ENCODE assay signal across 10 cellular contexts in the genomic region with DNA sequence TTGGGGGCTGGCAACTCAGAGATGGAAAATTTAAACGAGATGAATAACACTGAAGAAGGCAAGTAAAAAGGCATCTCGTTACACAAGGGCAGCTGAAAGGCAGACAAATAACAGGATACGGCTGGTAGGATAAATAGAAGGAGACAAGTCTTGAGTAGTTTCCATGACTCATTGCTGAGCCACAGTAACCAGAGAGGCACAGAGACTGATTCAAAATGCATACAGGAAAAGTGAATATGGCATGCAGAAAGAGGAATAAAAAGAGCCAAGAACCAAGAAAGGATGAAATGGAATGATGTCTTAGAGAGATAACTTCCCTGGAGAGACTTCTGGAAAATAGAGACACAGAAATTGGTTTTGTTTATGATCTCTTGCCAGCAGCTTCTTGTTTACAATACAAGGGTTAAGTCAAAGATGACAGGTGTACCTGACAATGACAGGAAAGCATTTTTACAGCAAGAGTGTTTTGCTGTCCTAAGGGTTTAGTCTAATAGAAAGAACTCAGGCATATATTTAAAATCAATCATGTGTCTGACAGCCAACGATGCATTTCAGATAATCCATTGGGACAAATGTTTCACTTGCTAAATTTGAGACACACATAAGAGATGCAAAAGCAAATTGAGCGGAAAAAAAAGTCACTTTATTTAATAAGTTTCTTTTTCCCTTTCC.
DNase-seq lines count a peak whose midpoint lies in the region; ATAC-seq and TF ChIP-seq lines count a peak whose summit lies in the region.
"Had no signal": no experiment of that assay in that cellular context is flagged by ENCODE, and none has a peak within 500 bp of the region (broad histone marks: within the 10 kb centered on the region; RNA-seq: fewer than 3 reads in every experiment).

No MANE protein-coding gene starts in this region.

- H3K4me1 ChIP-seq in body of pancreas (peaks cover 27% of the 10 kb centered on the region), osteoblast (ENCODE audit: insufficient read depth, low read length) (peaks cover 37% of the 10 kb centered on the region), uterus (no peaks in the 10 kb centered on the region), upper lobe of right lung (no peaks in the 10 kb centered on the region)
- H3K4me1 ChIP-seq: testis had no signal

- H3K27me3 ChIP-seq in body of pancreas (no peaks in the 10 kb centered on the region), osteoblast (ENCODE audit: insufficient read depth, low read length) (no peaks in the 10 kb centered on the region), uterus (no peaks in the 10 kb centered on the region), upper lobe of right lung (no peaks in the 10 kb centered on the region)
- H3K27me3 ChIP-seq: testis had no signal

- H3K4me3 ChIP-seq in body of pancreas (no peak overlapping the region), osteoblast (ENCODE audit: insufficient read depth, low read length) (peak overlapping the region; percentile 31), uterus (no peak overlapping the region), upper lobe of right lung (no peak overlapping the region)
- H3K4me3 ChIP-seq: testis had no signal

- DNase-seq in GM04504 (ENCODE audit: low read depth), result peak; percentile 55
- DNase-seq in NCI-H187 treated with DMSO at 0.1 percent for 48 hours (lab: John Stamatoyannopoulos, UW), result peak; percentile 47
- no peak for DNase-seq in body of pancreas
- peak; percentile 30 for DNase-seq in osteoblast (ENCODE audit: insufficient read length, low spot score, missing footprints)
- no peak for DNase-seq in activated T-helper 2 cell treated with anti-CD3 and anti-CD28 coated beads, Interferon-gamma antibody, Interleukin-2, Interleukin-4, amounts not matched to agents 10 μg/mL and 5 μg/mL and 100 μg/mL, durations not matched to agents 14 hours and 24 hours and 36 hours (ENCODE audit: low spot score)
- no peak for DNase-seq in NCI-H146 (lab: John Stamatoyannopoulos, UW)
- DNase-seq in uterus, result no peak
- no peak for DNase-seq in upper lobe of right lung
- DNase-seq: T-helper 9 cell, testis had no signal

- 25 to 31% methylated on average over 5 of the region's 5 CpGs for WGBS in body of pancreas, 2 donors

- no peaks in the 10 kb centered on the region for H3K79me2 ChIP-seq in osteoblast (ENCODE audit: insufficient read depth, low read length)

- H3K4me3 Mint-ChIP-seq in activated T-helper 2 cell treated with anti-CD3 and anti-CD28 coated beads, Interferon-gamma antibody, Interleukin-2, Interleukin-4, amounts not matched to agents 10 μg/mL and 5 μg/mL and 100 μg/mL, durations not matched to agents 14 hours and 24 hours and 36 hours (ENCODE audit: low read depth), result no peak overlapping the region

- no peaks in the 10 kb centered on the region for H4K20me1 ChIP-seq in osteoblast (ENCODE audit: insufficient read depth, low read length)

- H3K27ac Mint-ChIP-seq in activated T-helper 2 cell treated with anti-CD3 and anti-CD28 coated beads, Interferon-gamma antibody, Interleukin-2, Interleukin-4, amounts not matched to agents 10 μg/mL and 5 μg/mL and 100 μg/mL, durations not matched to agents 14 hours and 24 hours and 36 hours, result no peak overlapping the region

- H2AFZ ChIP-seq in osteoblast (ENCODE audit: low read length), result no peak overlapping the region

- H3K4me1 Mint-ChIP-seq in activated T-helper 2 cell treated with anti-CD3 and anti-CD28 coated beads, Interferon-gamma antibody, Interleukin-2, Interleukin-4, amounts not matched to agents 10 μg/mL and 5 μg/mL and 100 μg/mL, durations not matched to agents 14 hours and 24 hours and 36 hours (ENCODE audit: low read depth), result peaks cover 8% of the 10 kb centered on the region

- H3K27ac ChIP-seq in body of pancreas (peak overlapping the region in 3 of 4 donors; percentile 2 to 14 (median 5)), osteoblast (ENCODE audit: low read depth, low read length) (peak overlapping the region; percentile 98), uterus (no peak overlapping the region), upper lobe of right lung (no peak overlapping the region)
- H3K27ac ChIP-seq: testis had no signal

- no peak for TF ChIP-seq POLR2A in body of pancreas (IDR thresholded peaks at IDR 0.05)
- TF ChIP-seq POLR2A in uterus (IDR thresholded peaks at IDR 0.05), result no peak

- H3K36me3 ChIP-seq in body of pancreas (replicated peaks in 1 of 2; ENCODE audit: insufficient read depth in 1 of 2, low read depth in 2 of 2) (no peaks in the 10 kb centered on the region), osteoblast (ENCODE audit: insufficient read depth, low read length) (no peaks in the 10 kb centered on the region), uterus (no peaks in the 10 kb centered on the region), upper lobe of right lung (no peaks in the 10 kb centered on the region)

- TF ChIP-seq CTCF in body of pancreas (IDR thresholded peaks at IDR 0.05) (no peak), osteoblast (IDR thresholded peaks at IDR 0.05; ENCODE audit: extremely low read depth, low read depth, low read length) (no peak), uterus (IDR thresholded peaks at IDR 0.05) (no peak), upper lobe of right lung (IDR thresholded peaks at IDR 0.05) (no peak)

- no peaks in the 10 kb centered on the region for H3K36me3 Mint-ChIP-seq in activated T-helper 2 cell treated with anti-CD3 and anti-CD28 coated beads, Interferon-gamma antibody, Interleukin-2, Interleukin-4, amounts not matched to agents 10 μg/mL and 5 μg/mL and 100 μg/mL, durations not matched to agents 14 hours and 24 hours and 36 hours (ENCODE audit: low read depth)

- H3K9me3 ChIP-seq in body of pancreas (no peaks in the 10 kb centered on the region), osteoblast (ENCODE audit: low read depth, low read length) (no peaks in the 10 kb centered on the region), uterus (no peaks in the 10 kb centered on the region), upper lobe of right lung (no peaks in the 10 kb centered on the region)
- H3K9me3 ChIP-seq: testis had no signal

- ATAC-seq in body of pancreas, result no peak
- ATAC-seq in upper lobe of right lung, result no peak

- no peaks in the 10 kb centered on the region for H3K9me3 Mint-ChIP-seq in activated T-helper 2 cell treated with anti-CD3 and anti-CD28 coated beads, Interferon-gamma antibody, Interleukin-2, Interleukin-4, amounts not matched to agents 10 μg/mL and 5 μg/mL and 100 μg/mL, durations not matched to agents 14 hours and 24 hours and 36 hours

- peaks cover 2% of the 10 kb centered on the region for H3K27me3 Mint-ChIP-seq in activated T-helper 2 cell treated with anti-CD3 and anti-CD28 coated beads, Interferon-gamma antibody, Interleukin-2, Interleukin-4, amounts not matched to agents 10 μg/mL and 5 μg/mL and 100 μg/mL, durations not matched to agents 14 hours and 24 hours and 36 hours (ENCODE audit: low read depth)

- H3K4me2 ChIP-seq in osteoblast (ENCODE audit: insufficient read depth, low read length), result peak overlapping the region; percentile 72

- intact Hi-C loops in body of pancreas (cut with DNase I), result no loop called here
- intact Hi-C loops in activated T-helper 2 cell treated with anti-CD3 and anti-CD28 coated beads, Interferon-gamma antibody, Interleukin-2, Interleukin-4, amounts not matched to agents 10 μg/mL and 5 μg/mL and 100 μg/mL, durations not matched to agents 14 hours and 24 hours and 36 hours (cut with micrococcal nuclease), result no loop called here
- intact Hi-C loops in uterus (cut with DNase I; ENCODE audit: low total_unique reads), result no loop called here
- intact Hi-C loops in upper lobe of right lung (cut with DNase I), result no loop called here

Comparison
In these comparisons a context has a peak if more than half of its experiments do, and no peak if none do; other contexts are left out.
1. DNase-seq: peak in GM04504 (single experiment), NCI-H187 treated with DMSO at 0.1 percent for 48 hours (single experiment) and osteoblast (single experiment); none in body of pancreas (0 of 4), activated T-helper 2 cell treated with anti-CD3 and anti-CD28 coated beads, Interferon-gamma antibody, Interleukin-2, Interleukin-4, amounts not matched to agents 10 μg/mL and 5 μg/mL and 100 μg/mL, durations not matched to agents 14 hours and 24 hours and 36 hours (single experiment), NCI-H146 (single experiment), uterus (0 of 2) and upper lobe of right lung (single experiment).
2. H3K27ac ChIP-seq: peak in body of pancreas (3 of 4) and osteoblast (single experiment); none in uterus (0 of 2) and upper lobe of right lung (single experiment).